ENCODE assay signal across 8 cellular contexts in genomic region chr5:181217111-181217804, GRCh38. TPM values are rescaled to one million over a fixed set of nuclear protein-coding genes. Genes with fewer than 3 reads are reported as not detected.
A peak's percentile ranks its signal among the peaks of the same experiment; 100 is the strongest.
DNase-seq lines count a peak whose midpoint lies in the region; FAIRE-seq and TF ChIP-seq lines count a peak whose summit lies in the region.

No MANE protein-coding gene starts in this region.

- peak overlapping the region; percentile 88 for H2AFZ ChIP-seq in osteoblast (ENCODE audit: low read length)

- no peaks in the 10 kb centered on the region for H3K27me3 ChIP-seq in osteoblast (ENCODE audit: insufficient read depth, low read length)

- H3K79me2 ChIP-seq in osteoblast (ENCODE audit: insufficient read depth, low read length): no peaks in the 10 kb centered on the region

- FAIRE-seq in GM18507 (lab: Jason Lieb, UNC): peak; percentile 51

- H3K9me3 ChIP-seq in osteoblast (ENCODE audit: low read depth, low read length): no peaks in the 10 kb centered on the region

- peak overlapping the region; percentile 87 for H3K4me2 ChIP-seq in osteoblast (ENCODE audit: insufficient read depth, low read length)

- no peaks in the 10 kb centered on the region for H4K20me1 ChIP-seq in osteoblast (ENCODE audit: insufficient read depth, low read length)

- TF ChIP-seq CTCF in fibroblast of the aortic adventitia (IDR thresholded peaks at IDR 0.05; ENCODE audit: insufficient read depth, low read length) (peak; percentile 8), osteoblast (IDR thresholded peaks at IDR 0.05; ENCODE audit: extremely low read depth, low read depth, low read length) (peak; percentile 6)

- no peak for DNase-seq in GM18507 (ENCODE audit: extremely low spot score, insufficient read length, low read depth)
- DNase-seq in HT-29 (ENCODE audit: low spot score): peak; percentile 64
- peak; percentile 81 for DNase-seq in activated CD8-positive, alpha-beta memory T cell treated with anti-CD3 and anti-CD28 coated beads, Interleukin-2, amount 50 U/mL, for 48 hours
- peak; percentile 39 for DNase-seq in fibroblast of the aortic adventitia (ENCODE audit: low read depth)
- DNase-seq in osteoblast (ENCODE audit: insufficient read length, low spot score, missing footprints): peak; percentile 89
- DNase-seq in NCI-H128 (lab: John Stamatoyannopoulos, UW; ENCODE audit: unreplicated experiment): no peak
- no peak for DNase-seq in ureter (ENCODE audit: low spot score)
- DNase-seq in NCI-H146 (lab: John Stamatoyannopoulos, UW): no peak

- peak overlapping the region; percentile 52 for H3K4me3 ChIP-seq in fibroblast of the aortic adventitia (ENCODE audit: low read depth, low read length)
- H3K4me3 ChIP-seq in osteoblast (ENCODE audit: insufficient read depth, low read length): peak overlapping the region; percentile 66

- H3K36me3 ChIP-seq in osteoblast (ENCODE audit: insufficient read depth, low read length): no peaks in the 10 kb centered on the region

- H3K4me1 ChIP-seq in osteoblast (ENCODE audit: insufficient read depth, low read length): peaks cover 12% of the 10 kb centered on the region

- H3K27ac ChIP-seq in osteoblast (ENCODE audit: low read depth, low read length): peak overlapping the region; percentile 7

RNA-seq across cellular contexts. Expression of gene TRIM41, which starts 5.8 kb away (rescaled TPM):
- total RNA-seq in HT-29 (2014; rRNA removed; shearing (Covaris generic)): 29.9 and 37.9 TPM in 2 replicates
- total RNA-seq in fibroblast of the aortic adventitia (ENCODE audit: low replicate concordance) (12.7 and 19.1 TPM in 2 replicates), osteoblast (12.4 and 15.9 TPM in 2 replicates), ureter (34.5 TPM)

RNA-seq across cellular contexts. Expression of gene TRIM7, which starts 12.3 kb away (rescaled TPM):
- total RNA-seq in HT-29 (2014; rRNA removed; shearing (Covaris generic)): 2.9 and 5.5 TPM in 2 replicates
- total RNA-seq in fibroblast of the aortic adventitia (ENCODE audit: low replicate concordance): 0.74 and 3.3 TPM in 2 replicates
- 0.29 and 0.72 TPM in 2 replicates for total RNA-seq in osteoblast
- 3.0 TPM for total RNA-seq in ureter

RNA-seq across cellular contexts. Expression of gene RACK1, which starts 26.4 kb away (rescaled TPM):
- 4,450 and 4,738 TPM in 2 replicates for total RNA-seq in HT-29 (2014; rRNA removed; shearing (Covaris generic))
- 2,117 and 4,931 TPM in 2 replicates for total RNA-seq in fibroblast of the aortic adventitia (ENCODE audit: low replicate concordance)
- 3,800 and 4,007 TPM in 2 replicates for total RNA-seq in osteoblast
- 1,824 TPM for total RNA-seq in ureter

RNA-seq across cellular contexts. Expression of gene TRIM52, which starts 43.7 kb away (rescaled TPM):
- 4.0 and 4.8 TPM in 2 replicates for total RNA-seq in HT-29 (2014; rRNA removed; shearing (Covaris generic))
- 7.4 and 15.6 TPM in 2 replicates for total RNA-seq in fibroblast of the aortic adventitia (ENCODE audit: low replicate concordance)
- 6.8 and 7.2 TPM in 2 replicates for total RNA-seq in osteoblast
- total RNA-seq in ureter: 22.5 TPM

Comparison
In these comparisons a context has a peak if more than half of its experiments do, and no peak if none do; other contexts are left out.
1. DNase-seq: peak in HT-29 (single experiment), activated CD8-positive, alpha-beta memory T cell treated with anti-CD3 and anti-CD28 coated beads, Interleukin-2, amount 50 U/mL, for 48 hours (single experiment), fibroblast of the aortic adventitia (single experiment) and osteoblast (single experiment); none in GM18507 (single experiment), NCI-H128 (single experiment), ureter (single experiment) and NCI-H146 (single experiment).